ENCODE assay signal across 10 cellular contexts in genomic region chr13:46655727-46656180, GRCh38.
A peak's percentile ranks its signal among the peaks of the same experiment; 100 is the strongest.
DNase-seq lines count a peak whose midpoint lies in the region; TF ChIP-seq lines count a peak whose summit lies in the region.
"Had no signal": no experiment of that assay in that cellular context is flagged by ENCODE, and none has a peak within 500 bp of the region (broad histone marks: within the 10 kb centered on the region; RNA-seq: fewer than 3 reads in every experiment).

No MANE protein-coding gene starts in this region.

- DNase-seq in AG20443 (ENCODE audit: low spot score) (peak; percentile 32), SJSA1 (ENCODE audit: low read depth in 1 of 2, low spot score in 2 of 2) (no peak), cardiac muscle cell (ENCODE audit: low read depth in 1 of 2, low spot score in 1 of 2) (peak; percentile 25 to 68), osteoblast (ENCODE audit: insufficient read length, low spot score, missing footprints) (no peak), GM10266 (ENCODE audit: extremely low spot score) (no peak), SIG-M5 (lab: John Stamatoyannopoulos, UW) (no peak), NCI-H1694 (lab: John Stamatoyannopoulos, UW) (no peak), ACHN (no peak)
- DNase-seq: DND-41, OCI-M1 had no signal

- H3K27ac ChIP-seq in SJSA1 (peak overlapping the region; percentile 22; the same call in 1 of the 2 replicates), cardiac muscle cell (peak overlapping the region; percentile 64), osteoblast (ENCODE audit: low read depth, low read length) (peak overlapping the region; percentile 66)

- peaks cover 12% of the 10 kb centered on the region for H3K79me2 ChIP-seq in osteoblast (ENCODE audit: insufficient read depth, low read length)

- H3K27me3 ChIP-seq in SJSA1 (replicated peaks) (no peaks in the 10 kb centered on the region), cardiac muscle cell (no peaks in the 10 kb centered on the region), osteoblast (ENCODE audit: insufficient read depth, low read length) (no peaks in the 10 kb centered on the region)

- H3K36me3 ChIP-seq in SJSA1 (no peaks in the 10 kb centered on the region), cardiac muscle cell (no peaks in the 10 kb centered on the region), osteoblast (ENCODE audit: insufficient read depth, low read length) (no peaks in the 10 kb centered on the region)

- H3K9me3 ChIP-seq in SJSA1 (replicated peaks), result no peaks in the 10 kb centered on the region
- no peaks in the 10 kb centered on the region for H3K9me3 ChIP-seq in cardiac muscle cell (ENCODE audit: low read depth)
- H3K9me3 ChIP-seq in osteoblast (ENCODE audit: low read depth, low read length), result no peaks in the 10 kb centered on the region

- peaks cover 13% of the 10 kb centered on the region for H3K4me1 ChIP-seq in SJSA1 (replicated peaks)
- peaks cover 18% of the 10 kb centered on the region for H3K4me1 ChIP-seq in cardiac muscle cell (ENCODE audit: low read depth)
- peaks cover 18% of the 10 kb centered on the region for H3K4me1 ChIP-seq in osteoblast (ENCODE audit: insufficient read depth, low read length)

- peak overlapping the region; percentile 68 for H2AFZ ChIP-seq in osteoblast (ENCODE audit: low read length)

- TF ChIP-seq CTCF in cardiac muscle cell (IDR thresholded peaks at IDR 0.05; ENCODE audit: low read depth, low read length) (no peak), osteoblast (IDR thresholded peaks at IDR 0.05; ENCODE audit: extremely low read depth, low read depth, low read length) (no peak), GM10266 (IDR thresholded peaks at IDR 0.05; ENCODE audit: control insufficient read depth, insufficient read depth, low read depth, missing control alignments) (no peak)

- in situ Hi-C loops in ACHN (cut with HindIII; ENCODE audit: low pct_ligation_motif_present, low pct_unique_long_range_greater_than_20kb, low sequenced_read_pairs), result no loop called here

- H3K4me2 ChIP-seq in osteoblast (ENCODE audit: insufficient read depth, low read length), result peak overlapping the region; percentile 75

- no peaks in the 10 kb centered on the region for H4K20me1 ChIP-seq in osteoblast (ENCODE audit: insufficient read depth, low read length)

- no peak overlapping the region for H3K4me3 ChIP-seq in SJSA1
- H3K4me3 ChIP-seq in cardiac muscle cell, result no peak overlapping the region
- peak overlapping the region; percentile 54 for H3K4me3 ChIP-seq in osteoblast (ENCODE audit: insufficient read depth, low read length)

Comparison
In these comparisons a context has a peak if more than half of its experiments do, and no peak if none do; other contexts are left out.
1. DNase-seq: peak in AG20443 (single experiment) and cardiac muscle cell (2 of 2); none in SJSA1 (0 of 2), osteoblast (single experiment), GM10266 (single experiment), SIG-M5 (single experiment), NCI-H1694 (single experiment) and ACHN (single experiment).
2. Peak in every context shown above with its lines, with median percentiles within 50 percentile points of each other: H3K27ac ChIP-seq.